29 cellular contexts compared by ENCODE assay signal in genomic region chr1:228288536-228289238, GRCh38.
A peak's percentile ranks its signal among the peaks of the same experiment; 100 is the strongest.
DNase-seq lines count a peak whose midpoint lies in the region; ATAC-seq and TF ChIP-seq lines count a peak whose summit lies in the region.
"Had no signal": no experiment of that assay in that cellular context is flagged by ENCODE, and none has a peak within 500 bp of the region (broad histone marks: within the 10 kb centered on the region; RNA-seq: fewer than 3 reads in every experiment).

No MANE protein-coding gene starts in this region.

- H3K36me3 Mint-ChIP-seq in activated T-helper 17 cell treated with anti-CD3 and anti-CD28 coated beads, Interleukin-2, amount 50 U/mL, for 72 hours (ENCODE audit: low read depth), result peaks cover 6% of the 10 kb centered on the region
- no peaks in the 10 kb centered on the region for H3K36me3 Mint-ChIP-seq in Calu3 (ENCODE audit: insufficient read depth, unreplicated experiment)

- peaks cover 9% of the 10 kb centered on the region for H3K4me1 Mint-ChIP-seq in activated T-helper 17 cell treated with anti-CD3 and anti-CD28 coated beads, Interleukin-2, amount 50 U/mL, for 72 hours
- no peaks in the 10 kb centered on the region for H3K4me1 Mint-ChIP-seq in Calu3 (ENCODE audit: low read depth, unreplicated experiment)
- H3K4me1 Mint-ChIP-seq: mesothelial cell of epicardium had no signal

- intact Hi-C loops in Right ventricle myocardium superior (cut with DNase I) (no loop called here), left lung (cut with DNase I) (no loop called here), spleen (cut with DNase I; ENCODE audit: low total_unique reads) (no loop called here), Calu3 (cut with micrococcal nuclease; ENCODE audit: unreplicated experiment) (no loop called here)

- H3K27me3 ChIP-seq in right atrium auricular region, result no peaks in the 10 kb centered on the region
- H3K27me3 ChIP-seq in left lung, result no peaks in the 10 kb centered on the region
- no peaks in the 10 kb centered on the region for H3K27me3 ChIP-seq in spleen (replicated peaks in 1 of 7)
- H3K27me3 ChIP-seq: pancreas, right lobe of liver, SJCRH30, tibial nerve had no signal

- ATAC-seq in Right ventricle myocardium superior (ENCODE audit: poor library complexity), result no peak
- ATAC-seq in activated T-helper 17 cell treated with anti-CD3 and anti-CD28 coated beads, Interleukin-2, amount 50 U/mL, for 72 hours (replicated peaks), result no peak
- no peak for ATAC-seq in left lung
- ATAC-seq in HG02678 (IDR thresholded peaks at IDR 0.05; ENCODE audit: unreplicated experiment), result no peak
- ATAC-seq: HCT116; naive thymus-derived CD4-positive, alpha-beta T cell; pancreas; right lobe of liver had no signal

- no peak for TF ChIP-seq POLR2A in spleen (IDR thresholded peaks at IDR 0.05)

- no TSS peak for BruUV-seq in Calu3 (replicated peaks; lab: Mats Ljungman, UMichigan)

- H3K27me3 Mint-ChIP-seq in activated T-helper 17 cell treated with anti-CD3 and anti-CD28 coated beads, Interleukin-2, amount 50 U/mL, for 72 hours, result no peaks in the 10 kb centered on the region
- H3K27me3 Mint-ChIP-seq in Calu3 (ENCODE audit: unreplicated experiment), result no peaks in the 10 kb centered on the region
- H3K27me3 Mint-ChIP-seq: CD4-positive, alpha-beta T cell; naive thymus-derived CD4-positive, alpha-beta T cell; T-cell had no signal

- WGBS in spleen, 5 donors, result 84 to 94% (median 89%) methylated on average over 18 of the region's 18 CpGs

- H3K4me3 Mint-ChIP-seq in activated T-helper 17 cell treated with anti-CD3 and anti-CD28 coated beads, Interleukin-2, amount 50 U/mL, for 72 hours, result no peak overlapping the region
- H3K4me3 Mint-ChIP-seq in Calu3 (ENCODE audit: low read depth, unreplicated experiment), result no peak overlapping the region
- H3K4me3 Mint-ChIP-seq: CD4-positive, alpha-beta T cell; mesothelial cell of epicardium; naive thymus-derived CD4-positive, alpha-beta T cell; T-cell had no signal

- no peaks in the 10 kb centered on the region for H3K9me3 ChIP-seq in right atrium auricular region
- no peaks in the 10 kb centered on the region for H3K9me3 ChIP-seq in left lung
- no peaks in the 10 kb centered on the region for H3K9me3 ChIP-seq in spleen
- H3K9me3 ChIP-seq: pancreas, right lobe of liver, SJCRH30, tibial nerve had no signal

- H3K27ac ChIP-seq in right atrium auricular region (no peak overlapping the region), left lung (no peak overlapping the region), spleen (no peak overlapping the region)
- H3K27ac ChIP-seq: HL-60, pancreas, PC-9, right lobe of liver, SJCRH30, tibial nerve had no signal

- H3K27ac Mint-ChIP-seq in activated T-helper 17 cell treated with anti-CD3 and anti-CD28 coated beads, Interleukin-2, amount 50 U/mL, for 72 hours, result peak overlapping the region; percentile 50
- H3K27ac Mint-ChIP-seq in Calu3 (ENCODE audit: unreplicated experiment), result no peak overlapping the region
- H3K27ac Mint-ChIP-seq: activated T-helper 2 cell treated with anti-CD3 and anti-CD28 coated beads, Interferon-gamma antibody, Interleukin-2, Interleukin-4, amounts not matched to agents 10 μg/mL and 5 μg/mL and 100 μg/mL, durations not matched to agents 14 hours and 24 hours and 36 hours; CD4-positive, alpha-beta T cell; mesothelial cell of epicardium had no signal

- H3K4me3 ChIP-seq in right atrium auricular region, result no peak overlapping the region
- no peak overlapping the region for H3K4me3 ChIP-seq in left lung
- H3K4me3 ChIP-seq in spleen, result no peak overlapping the region
- H3K4me3 ChIP-seq: pancreas, PC-9, right lobe of liver, SJCRH30, tibial nerve had no signal

- H3K9me3 Mint-ChIP-seq in activated T-helper 17 cell treated with anti-CD3 and anti-CD28 coated beads, Interleukin-2, amount 50 U/mL, for 72 hours, result no peaks in the 10 kb centered on the region
- peaks cover 3% of the 10 kb centered on the region for H3K9me3 Mint-ChIP-seq in Calu3 (ENCODE audit: low read depth, unreplicated experiment)
- H3K9me3 Mint-ChIP-seq: activated T-helper 2 cell treated with anti-CD3 and anti-CD28 coated beads, Interferon-gamma antibody, Interleukin-2, Interleukin-4, amounts not matched to agents 10 μg/mL and 5 μg/mL and 100 μg/mL, durations not matched to agents 14 hours and 24 hours and 36 hours; CD4-positive, alpha-beta T cell; mesothelial cell of epicardium; naive thymus-derived CD4-positive, alpha-beta T cell; T-cell had no signal

- no peaks in the 10 kb centered on the region for H3K4me1 ChIP-seq in right atrium auricular region
- no peaks in the 10 kb centered on the region for H3K4me1 ChIP-seq in left lung
- no peaks in the 10 kb centered on the region for H3K4me1 ChIP-seq in spleen
- H3K4me1 ChIP-seq: pancreas, right lobe of liver, SJCRH30, tibial nerve had no signal

- TF ChIP-seq CTCF in right atrium auricular region (IDR thresholded peaks at IDR 0.05), result no peak
- no peak for TF ChIP-seq CTCF in left lung (IDR thresholded peaks at IDR 0.05)
- TF ChIP-seq CTCF in spleen (IDR thresholded peaks at IDR 0.05 in 8 of 11, conservative IDR thresholded peaks at IDR 0.05 in 3 of 11), result no peak
- no peak for TF ChIP-seq CTCF in Calu3 (IDR thresholded peaks at IDR 0.05; ENCODE audit: unreplicated experiment)

- H3K36me3 ChIP-seq in right atrium auricular region (peaks cover 83% of the 10 kb centered on the region), left lung (peaks cover 0 to 19% of the 10 kb centered on the region in 2 donors), spleen (peaks cover 0 to 49% (median 8%) of the 10 kb centered on the region in 6 donors)
- H3K36me3 ChIP-seq: pancreas, right lobe of liver, SJCRH30 had no signal

- CTCF ChIA-PET in Calu3 (lab: Charles Lee), result no interaction called here

- DNase-seq in Right ventricle myocardium superior (peak; percentile 27), right atrium auricular region (ENCODE audit: low spot score) (no peak), left lung (peak; percentile 24 to 66), spleen (peak; percentile 61), Calu3 (no peak), NCI-H2196 treated with DMSO at 0.1 percent for 48 hours (lab: John Stamatoyannopoulos, UW; ENCODE audit: unreplicated experiment) (no peak)
- DNase-seq: amniotic stem cell; dermis blood vessel endothelial cell; GDM1; glutamatergic neuron; Karpas-422; NCI-H146; NCI-H2171; NCI-H524; NK-92 treated with Interleukin-12 subunit alpha and Interleukin-12 subunit beta, amount 100 ng/mL, for 24 hours; PC-9; SJCRH30 had no signal

Comparison
In these comparisons a context has a peak if more than half of its experiments do, and no peak if none do; other contexts are left out.
1. DNase-seq: peak in Right ventricle myocardium superior (single experiment), left lung (2 of 2) and spleen (single experiment); none in right atrium auricular region (single experiment), Calu3 (single experiment) and NCI-H2196 treated with DMSO at 0.1 percent for 48 hours (single experiment).